ENCODE assay signal across 11 cellular contexts in the genomic region with DNA sequence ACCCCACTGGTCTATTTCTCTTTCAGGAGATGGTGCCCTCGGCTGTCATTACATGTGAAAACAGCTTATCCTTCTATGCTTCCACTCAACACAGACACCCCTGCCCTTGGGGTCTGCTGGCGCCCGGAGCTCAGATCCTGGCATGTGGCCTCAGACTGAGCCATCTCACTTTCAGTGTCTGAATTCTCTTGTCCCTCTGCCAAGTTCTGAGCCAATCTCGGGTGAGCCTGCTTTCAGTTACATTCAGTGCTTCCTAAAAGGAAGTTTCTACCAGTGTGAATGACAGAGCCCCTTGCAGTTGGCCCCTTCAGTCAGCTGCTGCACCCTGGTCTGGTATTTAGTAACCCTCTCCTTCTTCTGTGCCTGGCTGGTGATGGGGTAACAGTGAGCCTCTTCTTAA.
DNase-seq lines count a peak whose midpoint lies in the region; TF ChIP-seq lines count a peak whose summit lies in the region.
"Had no signal": no experiment of that assay in that cellular context is flagged by ENCODE, and none has a peak within 500 bp of the region (broad histone marks: within the 10 kb centered on the region; RNA-seq: fewer than 3 reads in every experiment).

No MANE protein-coding gene starts in this region.

- H3K27me3 ChIP-seq in SJCRH30 = no peaks in the 10 kb centered on the region

- H3K27ac ChIP-seq in SJCRH30 = peak overlapping the region; percentile 69

- no peaks in the 10 kb centered on the region for H3K36me3 ChIP-seq in SJCRH30

- peaks cover 3% of the 10 kb centered on the region; the same call in 1 of the 2 replicates for H3K9me3 ChIP-seq in SJCRH30 (replicated peaks)

- DNase-seq in H4 (ENCODE audit: low spot score) (peak; percentile 23), SJCRH30 (peak; percentile 97 to 99), foreskin melanocyte (peak; percentile 36), skeletal muscle cell (ENCODE audit: low read depth) (peak; percentile 88), NCI-H2107 (lab: John Stamatoyannopoulos, UW) (no peak), occipital lobe (lab: John Stamatoyannopoulos, UW) (no peak), GM10248 (ENCODE audit: extremely low spot score) (no peak), NCI-H146 (lab: John Stamatoyannopoulos, UW) (no peak)
- DNase-seq: activated effector memory CD4-positive, alpha-beta T cell treated with anti-CD3 and anti-CD28 coated beads, Interleukin-2, amount 50 U/mL, for 16 hours; naive B cell; NCI-H2081 treated with DMSO at 0.1 percent for 48 hours had no signal

- POLR2A ChIA-PET in GM10248 (lab: Yijun Ruan, JAX) = no interaction called here

- no peak overlapping the region for H3K4me3 ChIP-seq in SJCRH30
- no peak overlapping the region for H3K4me3 ChIP-seq in skeletal muscle cell (ENCODE audit: low read depth, low read length)

- TF ChIP-seq CTCF in GM10248 (IDR thresholded peaks at IDR 0.05; ENCODE audit: control extremely low read depth, extremely low read depth, low read depth, missing control alignments) = no peak

- H3K4me1 ChIP-seq in SJCRH30 = peaks cover 54% of the 10 kb centered on the region

- CTCF ChIA-PET in GM10248 (lab: Yijun Ruan, JAX) = interaction anchor here (0.9 to 1.8 kb wide), 3 partner anchors 10 to 18 kb away, joined by 3 to 4 read pairs (median 4); no protein-coding TSS in a partner anchor

Comparison
In these comparisons a context has a peak if more than half of its experiments do, and no peak if none do; other contexts are left out.
1. DNase-seq: peak in H4 (single experiment), SJCRH30 (2 of 2), foreskin melanocyte (single experiment) and skeletal muscle cell (single experiment); none in NCI-H2107 (single experiment), occipital lobe (single experiment), GM10248 (single experiment) and NCI-H146 (single experiment).